17 cellular contexts compared by ENCODE assay signal in genomic region chr7:31099451-31100444, GRCh38. TPM values are rescaled to one million over a fixed set of nuclear protein-coding genes. Genes with fewer than 3 reads are reported as not detected.
"Had no signal": no experiment of that assay in that cellular context is flagged by ENCODE, and none has a peak within 500 bp of the region (broad histone marks: within the 10 kb centered on the region; RNA-seq: fewer than 3 reads in every experiment).

No MANE protein-coding gene starts in this region.

- H3K9me3 Mint-ChIP-seq: activated naive CD8-positive, alpha-beta T cell treated with anti-CD3 and anti-CD28 coated beads for 36 hours; activated T-cell treated with anti-CD3 and anti-CD28 coated beads, Interleukin-2, amount 50 U/mL, for 72 hours; brain; central memory CD8-positive, alpha-beta T cell; nephron progenitor cell had no signal

- H3K4me3 Mint-ChIP-seq: activated naive CD8-positive, alpha-beta T cell treated with anti-CD3 and anti-CD28 coated beads for 36 hours; activated T-cell treated with anti-CD3 and anti-CD28 coated beads, Interleukin-2, amount 50 U/mL, for 72 hours; brain; central memory CD8-positive, alpha-beta T cell; nephron progenitor cell had no signal

- H3K27ac Mint-ChIP-seq: activated naive CD8-positive, alpha-beta T cell treated with anti-CD3 and anti-CD28 coated beads for 36 hours; activated T-cell treated with anti-CD3 and anti-CD28 coated beads, Interleukin-2, amount 50 U/mL, for 72 hours; nephron progenitor cell had no signal

- ATAC-seq: activated T-cell treated with anti-CD3 and anti-CD28 coated beads, Interleukin-2, amount 50 U/mL, for 72 hours; right lobe of liver had no signal

- H3K27me3 Mint-ChIP-seq: brain had no signal

- H3K27ac ChIP-seq: right lobe of liver, thyroid gland had no signal

- H3K36me3 Mint-ChIP-seq: activated naive CD8-positive, alpha-beta T cell treated with anti-CD3 and anti-CD28 coated beads for 36 hours had no signal

- H3K4me1 Mint-ChIP-seq: activated naive CD8-positive, alpha-beta T cell treated with anti-CD3 and anti-CD28 coated beads for 36 hours; brain; central memory CD8-positive, alpha-beta T cell; nephron progenitor cell had no signal

- DNase-seq: activated CD4-positive, alpha-beta T cell treated with anti-CD3 and anti-CD28 coated beads, Interleukin-2, amount 50 U/mL, for 48 hours; activated naive CD8-positive, alpha-beta T cell treated with anti-CD3 and anti-CD28 coated beads for 36 hours; activated T-cell treated with anti-CD3 and anti-CD28 coated beads, Interleukin-2, amount 50 U/mL, for 72 hours; amygdala; effector CD8-positive, alpha-beta T cell; hippocampal formation; mesendoderm; nephron progenitor cell; stimulated activated CD4-positive, alpha-beta T cell treated with anti-CD3 and anti-CD28 coated beads, Interleukin-1b, Interleukin-23, amount 100 ng/mL, for 48 hours; T-helper 1 cell; T1000; thyroid gland had no signal

- H3K4me3 ChIP-seq: right lobe of liver, thyroid gland had no signal

RNA-seq across cellular contexts. Expression of gene ADCYAP1R1, which starts 47.6 kb away (rescaled TPM):
- total RNA-seq: activated naive CD8-positive, alpha-beta T cell treated with anti-CD3 and anti-CD28 coated beads for 36 hours; kidney epithelial cell; osteoblast had no signal
